In the genomic region with DNA sequence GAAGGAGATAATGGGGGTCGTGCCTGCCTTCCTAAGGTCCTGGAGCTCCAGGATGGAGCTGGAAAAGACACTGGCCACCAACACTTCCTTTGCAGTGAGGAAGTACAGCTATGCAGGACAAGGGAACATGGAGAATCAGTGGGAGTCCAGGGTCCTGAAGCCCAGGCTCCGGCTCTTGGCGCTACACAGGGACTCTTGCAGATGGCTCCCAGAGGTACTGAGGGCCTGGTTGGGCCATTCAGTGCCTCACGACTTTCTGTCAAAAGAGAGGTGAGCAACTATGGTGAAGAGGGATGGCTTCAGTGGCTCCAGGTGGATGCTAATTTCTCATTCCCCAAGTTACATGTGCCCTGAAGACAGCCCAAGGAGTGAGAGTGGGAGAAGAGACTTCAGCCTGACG, we compare ENCODE assay signal across 25 cellular contexts. TPM values are rescaled to one million over a fixed set of nuclear protein-coding genes. Genes with fewer than 3 reads are reported as not detected.
A peak's percentile ranks its signal among the peaks of the same experiment; 100 is the strongest.
DNase-seq lines count a peak whose midpoint lies in the region; ATAC-seq, FAIRE-seq and TF ChIP-seq lines count a peak whose summit lies in the region.
"Had no signal": no experiment of that assay in that cellular context is flagged by ENCODE, and none has a peak within 500 bp of the region (broad histone marks: within the 10 kb centered on the region; RNA-seq: fewer than 3 reads in every experiment).

No MANE protein-coding gene starts in this region.

- H2AK5ac ChIP-seq in H1 (ENCODE audit: low read depth, low read length) = peak overlapping the region; percentile 25; the same call in 1 of the 2 replicates

- peaks cover 12% of the 10 kb centered on the region; the same call in 1 of the 2 replicates for H3K23me2 ChIP-seq in H1 (ENCODE audit: low read depth, low read length)

- H3K36me3 Mint-ChIP-seq in activated naive CD8-positive, alpha-beta T cell = no peaks in the 10 kb centered on the region
- H3K36me3 Mint-ChIP-seq in activated naive CD8-positive, alpha-beta T cell treated with anti-CD3 and anti-CD28 coated beads for 36 hours = no peaks in the 10 kb centered on the region
- no peaks in the 10 kb centered on the region for H3K36me3 Mint-ChIP-seq in WTC11
- H3K36me3 Mint-ChIP-seq: CD4-positive, CD25-positive, alpha-beta regulatory T cell had no signal

- no peak overlapping the region for H3K4me2 ChIP-seq in H1 (ENCODE audit: insufficient read depth in 1 of 2, low read depth in 2 of 2, low read length in 2 of 2)
- H3K4me2 ChIP-seq: BLaER1 had no signal

- H3K4me1 ChIP-seq in H1 (replicated peaks in 1 of 4; ENCODE audit: control insufficient read depth in 3 of 4, insufficient read depth in 4 of 4, low read length in 3 of 4) (peaks cover 0 to 22% (median 13%) of the 10 kb centered on the region in 4 experiments; a peak in 6 of 7 replicates), lower lobe of right lung (peaks cover 15% of the 10 kb centered on the region)

- H3K79me2 ChIP-seq in H1 (ENCODE audit: control insufficient read depth in 1 of 2, insufficient read depth in 2 of 2, low read length in 2 of 2) = no peaks in the 10 kb centered on the region

- no peak overlapping the region for H2AFZ ChIP-seq in H1 (ENCODE audit: low read length)
- H2AFZ ChIP-seq: GM23248 had no signal

- no peaks in the 10 kb centered on the region for H3K9me3 Mint-ChIP-seq in activated naive CD8-positive, alpha-beta T cell (ENCODE audit: low read depth)
- H3K9me3 Mint-ChIP-seq in activated naive CD8-positive, alpha-beta T cell treated with anti-CD3 and anti-CD28 coated beads for 36 hours = no peaks in the 10 kb centered on the region
- H3K9me3 Mint-ChIP-seq in WTC11 = no peaks in the 10 kb centered on the region
- H3K9me3 Mint-ChIP-seq: H9, HFFc6 had no signal

- H3K4me3 ChIP-seq in H1 (ENCODE audit: extremely low read depth in 1 of 4, insufficient read depth in 2 of 4, low read depth in 3 of 4, low read length in 4 of 4) = no peak overlapping the region
- no peak overlapping the region for H3K4me3 ChIP-seq in lower lobe of right lung
- H3K4me3 ChIP-seq: BLaER1, GM23248 had no signal

- H3K27ac ChIP-seq in H1 (ENCODE audit: low read depth, low read length) (no peak overlapping the region), lower lobe of right lung (no peak overlapping the region)
- H3K27ac ChIP-seq: BLaER1, GM23248 had no signal

- intact Hi-C loops in lower lobe of right lung (cut with DNase I) = no loop called here

- no peak overlapping the region for H3K4ac ChIP-seq in H1 (replicated peaks; ENCODE audit: insufficient read length, low read depth, low read length)

- no peak overlapping the region for H3K18ac ChIP-seq in H1 (ENCODE audit: extremely low read depth, low read length)

- no peak for TF ChIP-seq EP300 in H1 (IDR thresholded peaks at IDR 0.05; ENCODE audit: borderline replicate concordance in 1 of 2, low read depth in 2 of 2, low read length in 2 of 2)

- no peak for ATAC-seq in lower lobe of right lung
- no peak for ATAC-seq in WTC11
- ATAC-seq: HepG2 had no signal

- H3K4me1 Mint-ChIP-seq in activated naive CD8-positive, alpha-beta T cell (ENCODE audit: low read depth) = peaks cover 4% of the 10 kb centered on the region
- no peaks in the 10 kb centered on the region for H3K4me1 Mint-ChIP-seq in activated naive CD8-positive, alpha-beta T cell treated with anti-CD3 and anti-CD28 coated beads for 36 hours
- peaks cover 20% of the 10 kb centered on the region for H3K4me1 Mint-ChIP-seq in WTC11

- POLR2A ChIA-PET in H1 (lab: Charles Lee; ENCODE audit: partially characterized antibody) (interaction anchor here (0.6 to 1.1 kb wide), 3 partner anchors 12 to 291 kb away, joined by 3 to 5 read pairs (median 4); no protein-coding TSS in a partner anchor), WTC11 (lab: Charles Lee) (no interaction called here)

- H3K36me3 ChIP-seq in H1 (ENCODE audit: control insufficient read depth in 2 of 4, insufficient read depth in 4 of 4, low read length in 3 of 4) = no peaks in the 10 kb centered on the region
- no peaks in the 10 kb centered on the region for H3K36me3 ChIP-seq in lower lobe of right lung
- H3K36me3 ChIP-seq: BLaER1 had no signal

- H3K9me3 ChIP-seq in H1 (ENCODE audit: insufficient read depth in 2 of 2, low read depth in 1 of 2, low read length in 1 of 2) (no peaks in the 10 kb centered on the region), lower lobe of right lung (no peaks in the 10 kb centered on the region)
- H3K9me3 ChIP-seq: BLaER1, Caco-2 had no signal

- WGBS in H1 (ENCODE audit: extremely low coverage in 1 of 2, insufficient coverage in 1 of 2, insufficient read length in 1 of 2, insufficient replicate concordance in 2 of 2, low coverage in 1 of 2, low lambda C conversion rate in 2 of 2, missing lambda C conversion rate in 1 of 2), 2 experiments = 90% methylated on average over 5 of the region's 5 CpGs; no CpG with 5 or more reads in 1 of the 2 experiments

- no peaks in the 10 kb centered on the region for H3K79me1 ChIP-seq in H1 (ENCODE audit: low read depth, low read length)

- H3K27ac Mint-ChIP-seq in activated naive CD8-positive, alpha-beta T cell = no peak overlapping the region
- no peak overlapping the region for H3K27ac Mint-ChIP-seq in activated naive CD8-positive, alpha-beta T cell treated with anti-CD3 and anti-CD28 coated beads for 36 hours
- no peak overlapping the region for H3K27ac Mint-ChIP-seq in WTC11
- H3K27ac Mint-ChIP-seq: H9, HFFc6 had no signal

- H4K91ac ChIP-seq in H1 (replicated peaks; ENCODE audit: insufficient read length, low read length) = no peak overlapping the region

- no peak overlapping the region for H2BK20ac ChIP-seq in H1 (ENCODE audit: low read length)

- DNase-seq in activated naive CD8-positive, alpha-beta T cell treated with anti-CD3 and anti-CD28 coated beads for 36 hours = no peak
- no peak for DNase-seq in H1 (ENCODE audit: low read depth in 1 of 2, low spot score in 2 of 2)
- DNase-seq in lower lobe of right lung = peak; percentile 23
- no peak for DNase-seq in OCI-M2 (lab: John Stamatoyannopoulos, UW; ENCODE audit: unreplicated experiment)
- DNase-seq in T-helper 1 cell = no peak
- no peak for DNase-seq in stimulated activated CD4-positive, alpha-beta T cell treated with anti-CD3 and anti-CD28 coated beads, Interleukin-2, amount 100 ng/mL, for 24 hours
- no peak for DNase-seq in WTC11 (ENCODE audit: low spot score)
- DNase-seq: Caco-2; CD4-positive, CD25-positive, alpha-beta regulatory T cell; GM23248; H9; HFFc6; Karpas-422; NCI-H1417 treated with DMSO at 0.1 percent for 48 hours; NCI-H1694 treated with DMSO at 0.1 percent for 48 hours; NCI-H2081; NCI-H510A treated with DMSO at 0.1 percent for 48 hours; NCI-H774; RPMI8226; SHP77 treated with DMSO at 0.1 percent for 48 hours had no signal

- TF ChIP-seq CTCF in H1 (IDR thresholded peaks at IDR 0.05; ENCODE audit: control extremely low read depth in 1 of 3, insufficient read depth in 1 of 3, low read depth in 1 of 3, low read length in 3 of 3) = no peak
- TF ChIP-seq CTCF in lower lobe of right lung (IDR thresholded peaks at IDR 0.05) = no peak
- no peak for TF ChIP-seq CTCF in WTC11 (IDR thresholded peaks at IDR 0.05)

- H4K8ac ChIP-seq in H1 (ENCODE audit: extremely low read depth, insufficient read depth, low read length) = no peak overlapping the region

- H3K14ac ChIP-seq in H1 (ENCODE audit: insufficient read length) = no peak overlapping the region

- H3K27me3 ChIP-seq in H1 (replicated peaks in 1 of 4; ENCODE audit: control insufficient read depth in 3 of 4, extremely low read depth in 1 of 4, insufficient read depth in 3 of 4, low read length in 3 of 4) = peaks cover 0 to 21% (median 17%) of the 10 kb centered on the region in 4 experiments; a peak in 5 of 7 replicates
- peaks cover 7% of the 10 kb centered on the region for H3K27me3 ChIP-seq in lower lobe of right lung (ENCODE audit: low read depth)
- H3K27me3 ChIP-seq: BLaER1 had no signal

- H2BK5ac ChIP-seq in H1 (ENCODE audit: low read depth, low read length) = no peak overlapping the region

- H3K4me3 Mint-ChIP-seq in activated naive CD8-positive, alpha-beta T cell = peak overlapping the region; percentile 20
- H3K4me3 Mint-ChIP-seq in activated naive CD8-positive, alpha-beta T cell treated with anti-CD3 and anti-CD28 coated beads for 36 hours = no peak overlapping the region
- no peak overlapping the region for H3K4me3 Mint-ChIP-seq in WTC11

- TF ChIP-seq POLR2A in H1 (IDR thresholded peaks at IDR 0.05; ENCODE audit: control extremely low read depth in 1 of 2, low read depth in 2 of 2, low read length in 2 of 2) = no peak

- no peak overlapping the region for H2BK120ac ChIP-seq in H1 (replicated peaks; ENCODE audit: low read depth, low read length)

- H3K27me3 Mint-ChIP-seq in activated naive CD8-positive, alpha-beta T cell = no peaks in the 10 kb centered on the region
- H3K27me3 Mint-ChIP-seq in activated naive CD8-positive, alpha-beta T cell treated with anti-CD3 and anti-CD28 coated beads for 36 hours = peaks cover 5% of the 10 kb centered on the region
- peaks cover 29% of the 10 kb centered on the region for H3K27me3 Mint-ChIP-seq in WTC11 (ENCODE audit: low read depth)

- FAIRE-seq in H1 (lab: Jason Lieb, UNC) = no peak
- FAIRE-seq: G401.6, HepG2 had no signal

- CTCF ChIA-PET in H1 (lab: Charles Lee; ENCODE audit: partially characterized antibody) (interaction anchor here (1.0 to 18.7 kb wide), 7 partner anchors 9 to 293 kb away, joined by 3 to 360 read pairs (median 11); a partner anchor contains a TSS), WTC11 (lab: Charles Lee) (interaction anchor here (0.8 to 1.8 kb wide), 3 partner anchors 9 to 245 kb away, joined by 4 to 9 read pairs (median 6); no protein-coding TSS in a partner anchor)

- no peak overlapping the region for H4K5ac ChIP-seq in H1 (ENCODE audit: insufficient read length, low read depth, low read length)

- TF ChIP-seq RAD21 in H1 (IDR thresholded peaks at IDR 0.05 in 1 of 2, conservative IDR thresholded peaks at IDR 0.05 in 1 of 2; ENCODE audit: low read depth in 2 of 2, low read length in 2 of 2) = no peak

- no peaks in the 10 kb centered on the region for H4K20me1 ChIP-seq in H1 (replicated peaks in 1 of 2; ENCODE audit: control insufficient read depth in 1 of 2, insufficient read depth in 2 of 2, low read length in 2 of 2)
- H4K20me1 ChIP-seq: BLaER1 had no signal

- no peak overlapping the region; the same call in 1 of the 2 replicates for H2BK12ac ChIP-seq in H1 (ENCODE audit: low read depth, low read length)

- H3K56ac ChIP-seq in H1 (replicated peaks; ENCODE audit: insufficient read length, low read depth, low read length) = no peak overlapping the region

- H2BK15ac ChIP-seq in H1 (ENCODE audit: low read length) = peak overlapping the region; percentile 25; the same call in 1 of the 2 replicates

- H3K23ac ChIP-seq in H1 (ENCODE audit: insufficient read length) = no peak overlapping the region

- no peak overlapping the region for H3K9ac ChIP-seq in H1 (replicated peaks in 1 of 4; ENCODE audit: extremely low read depth in 1 of 4, low read depth in 3 of 4, low read length in 3 of 4)
- H3K9ac ChIP-seq: BLaER1, GM23248 had no signal

RNA-seq across cellular contexts. Expression of a gene that starts 1.8 kb away (rescaled TPM):
- 1 to 10 TPM; 1.5 to 1.7 TPM for total RNA-seq in activated naive CD8-positive, alpha-beta T cell treated with anti-CD3 and anti-CD28 coated beads for 36 hours
- 20.1 and 23.1 TPM in 2 replicates for total RNA-seq in H1 (2021; fragmentation: NEBNext Ultra II Directional; extraction: Animal tissue kit (Norgen Biotek cat#: 25700))
- 24.5 and 26.7 TPM in 2 replicates for polyA plus RNA-seq in H1 (2011; rRNA removed)
- polyA plus RNA-seq in H1 (2011; cell fraction: cytosol; rRNA removed) = 22.8 TPM
- polyA plus RNA-seq in H1 (2011; cell fraction: nucleus; rRNA removed) = 23.2 TPM
- 14.3 to 19.9 TPM (median 18.7 TPM) in 4 replicates for polyA plus RNA-seq in H1 (2012, experiment 1 of 2)
- polyA plus RNA-seq in H1 (2012, experiment 2 of 2) = 23.9 TPM
- polyA plus RNA-seq in H1 (2013, experiment 1 of 2) = 11.3 TPM
- polyA plus RNA-seq in H1 (2013, experiment 2 of 2) = 11.4 TPM
- 31.5 and 38.8 TPM in 2 replicates for polyA minus RNA-seq in H1 (2011; rRNA and poly(A)+ RNA removed)
- polyA minus RNA-seq in H1 (2011; cell fraction: cytosol; rRNA and poly(A)+ RNA removed) = 11.0 TPM
- polyA minus RNA-seq in H1 (2011; cell fraction: nucleus; rRNA and poly(A)+ RNA removed) = 10.8 TPM
- 4.5 TPM for total RNA-seq in lower lobe of right lung
- total RNA-seq in WTC11 (2021) = 18.3 to 20.2 TPM (median 19.7 TPM) in 3 replicates

RNA-seq across cellular contexts. Expression of a gene that starts 12.5 kb away (rescaled TPM):
- total RNA-seq in activated naive CD8-positive, alpha-beta T cell treated with anti-CD3 and anti-CD28 coated beads for 36 hours = not detected
- not detected in 2 replicates for total RNA-seq in H1 (2021; fragmentation: NEBNext Ultra II Directional; extraction: Animal tissue kit (Norgen Biotek cat#: 25700))
- polyA plus RNA-seq in H1 (2011; rRNA removed) = 0.05 and 0.11 TPM in 2 replicates
- polyA plus RNA-seq in H1 (2011; cell fraction: cytosol; rRNA removed) = not detected
- polyA plus RNA-seq in H1 (2011; cell fraction: nucleus; rRNA removed) = not detected
- polyA plus RNA-seq in H1 (2012, experiment 1 of 2) = 0.12 TPM in 1 of 4 replicates, not detected in the others
- not detected for polyA plus RNA-seq in H1 (2012, experiment 2 of 2)
- 0.06 TPM for polyA plus RNA-seq in H1 (2013, experiment 1 of 2)
- polyA plus RNA-seq in H1 (2013, experiment 2 of 2) = 0.04 TPM
- 0.38 TPM in 1 of 2 replicates, not detected in the other for polyA minus RNA-seq in H1 (2011; rRNA and poly(A)+ RNA removed)
- not detected for polyA minus RNA-seq in H1 (2011; cell fraction: cytosol; rRNA and poly(A)+ RNA removed)
- not detected for polyA minus RNA-seq in H1 (2011; cell fraction: nucleus; rRNA and poly(A)+ RNA removed)
- total RNA-seq in lower lobe of right lung (0.59 TPM), WTC11 (2021) (not detected in 3 replicates)
- total RNA-seq: Caco-2; CD4-positive, CD25-positive, alpha-beta regulatory T cell; GM23248; H9; HepG2; HT1080 had no signal
- polyA plus RNA-seq: CD4-positive, CD25-positive, alpha-beta regulatory T cell; GM23248; HepG2 had no signal

RNA-seq across cellular contexts. Expression of a gene that starts 42.6 kb away (rescaled TPM):
- not detected for total RNA-seq in activated naive CD8-positive, alpha-beta T cell treated with anti-CD3 and anti-CD28 coated beads for 36 hours
- 0.88 TPM in 1 of 2 replicates, not detected in the other for total RNA-seq in H1 (2021; fragmentation: NEBNext Ultra II Directional; extraction: Animal tissue kit (Norgen Biotek cat#: 25700))
- 0.71 and 0.83 TPM in 2 replicates for polyA plus RNA-seq in H1 (2011; rRNA removed)
- 0.59 TPM for polyA plus RNA-seq in H1 (2011; cell fraction: cytosol; rRNA removed)
- 0.50 TPM for polyA plus RNA-seq in H1 (2011; cell fraction: nucleus; rRNA removed)
- polyA plus RNA-seq in H1 (2012, experiment 1 of 2) = 0.37 TPM in 1 of 4 replicates, not detected in the others
- polyA plus RNA-seq in H1 (2012, experiment 2 of 2) = 0.51 TPM
- 0.32 TPM for polyA plus RNA-seq in H1 (2013, experiment 1 of 2)
- polyA plus RNA-seq in H1 (2013, experiment 2 of 2) = 0.07 TPM
- not detected in 2 replicates for polyA minus RNA-seq in H1 (2011; rRNA and poly(A)+ RNA removed)
- polyA minus RNA-seq in H1 (2011; cell fraction: cytosol; rRNA and poly(A)+ RNA removed) = not detected
- not detected for polyA minus RNA-seq in H1 (2011; cell fraction: nucleus; rRNA and poly(A)+ RNA removed)
- total RNA-seq in lower lobe of right lung = not detected
- total RNA-seq in WTC11 (2021) = 0.35 to 1.2 TPM (median 0.66 TPM) in 3 replicates
- total RNA-seq: GM23248, HT1080 had no signal
- polyA plus RNA-seq: CD4-positive, CD25-positive, alpha-beta regulatory T cell; GM23248 had no signal
